In genomic region chr15:98795980-98796379, GRCh38 we compare ENCODE assay signal across 18 cellular contexts.
"Had no signal": no experiment of that assay in that cellular context is flagged by ENCODE, and none has a peak within 500 bp of the region (broad histone marks: within the 10 kb centered on the region; RNA-seq: fewer than 3 reads in every experiment).

No MANE protein-coding gene starts in this region.

- H3K9me3 ChIP-seq: ascending aorta, psoas muscle, right lobe of liver, tibial nerve had no signal

- H3K27me3 ChIP-seq: ascending aorta, right lobe of liver, tibial nerve had no signal

- H3K36me3 Mint-ChIP-seq: immature natural killer cell; stimulated activated effector memory CD8-positive, alpha-beta T cell treated with anti-CD3 and anti-CD28 coated beads, Interleukin-12 subunit alpha, Interleukin-12 subunit beta, amount 100 ng/mL, for 72 hours had no signal

- ATAC-seq: activated naive CD8-positive, alpha-beta T cell treated with anti-CD3 and anti-CD28 coated beads, Interleukin-2, amount 50 U/mL, for 24 hours; effector memory CD8-positive, alpha-beta T cell; esophagus mucosa; left cardiac atrium; naive thymus-derived CD4-positive, alpha-beta T cell; psoas muscle; stimulated activated effector memory CD8-positive, alpha-beta T cell treated with anti-CD3 and anti-CD28 coated beads, Interleukin-12 subunit alpha, Interleukin-12 subunit beta, amount 100 ng/mL, for 72 hours had no signal

- H3K9me3 Mint-ChIP-seq: activated B cell treated with CpG ODN at 0.5 μM for 24 hours; activated CD4-positive, alpha-beta T cell treated with anti-CD3 and anti-CD28 coated beads, Interleukin-2, amount 10 ng/mL, durations not matched to agents 24 days and 14 days; activated naive CD8-positive, alpha-beta T cell treated with anti-CD3 and anti-CD28 coated beads, Interleukin-2, amount 50 U/mL, for 24 hours; dendritic cell treated with granulocyte-macrophage colony-stimulating factor and Interleukin-4, amounts not matched to agents 40 ng/mL and 50 ng/mL, for 4 days; effector memory CD8-positive, alpha-beta T cell; immature natural killer cell; naive thymus-derived CD4-positive, alpha-beta T cell; stimulated activated effector memory CD8-positive, alpha-beta T cell treated with anti-CD3 and anti-CD28 coated beads, Interleukin-12 subunit alpha, Interleukin-12 subunit beta, amount 100 ng/mL, for 72 hours had no signal

- H3K36me3 ChIP-seq: ascending aorta, right lobe of liver, tibial nerve had no signal

- H3K27me3 Mint-ChIP-seq: activated CD4-positive, alpha-beta T cell treated with anti-CD3 and anti-CD28 coated beads, Interleukin-2, amount 10 ng/mL, durations not matched to agents 24 days and 14 days; activated naive CD8-positive, alpha-beta T cell treated with anti-CD3 and anti-CD28 coated beads, Interleukin-2, amount 50 U/mL, for 24 hours; dendritic cell treated with granulocyte-macrophage colony-stimulating factor and Interleukin-4, amounts not matched to agents 40 ng/mL and 50 ng/mL, for 4 days had no signal

- H3K27ac Mint-ChIP-seq: activated B cell treated with CpG ODN at 0.5 μM for 24 hours; activated CD4-positive, alpha-beta T cell treated with anti-CD3 and anti-CD28 coated beads, Interleukin-2, amount 10 ng/mL, durations not matched to agents 24 days and 14 days; activated naive CD8-positive, alpha-beta T cell treated with anti-CD3 and anti-CD28 coated beads, Interleukin-2, amount 50 U/mL, for 24 hours; dendritic cell treated with granulocyte-macrophage colony-stimulating factor and Interleukin-4, amounts not matched to agents 40 ng/mL and 50 ng/mL, for 4 days; effector memory CD8-positive, alpha-beta T cell; immature natural killer cell; stimulated activated effector memory CD8-positive, alpha-beta T cell treated with anti-CD3 and anti-CD28 coated beads, Interleukin-12 subunit alpha, Interleukin-12 subunit beta, amount 100 ng/mL, for 72 hours had no signal

- H3K4me3 ChIP-seq: ascending aorta, lung, psoas muscle, right lobe of liver, tibial nerve had no signal

- DNase-seq: activated B cell treated with CpG ODN at 0.5 μM for 24 hours; activated CD4-positive, alpha-beta T cell treated with anti-CD3 and anti-CD28 coated beads, Interleukin-2, amount 10 ng/mL, durations not matched to agents 24 days and 14 days; activated naive CD4-positive, alpha-beta T cell treated with Interleukin-2 at 50 U/mL for 16 hours; activated naive CD8-positive, alpha-beta T cell treated with anti-CD3 and anti-CD28 coated beads, Interleukin-2, amount 50 U/mL, for 24 hours; effector memory CD8-positive, alpha-beta T cell; immature natural killer cell; left cardiac atrium; naive thymus-derived CD4-positive, alpha-beta T cell; occipital lobe; psoas muscle; right lobe of liver; T-helper 1 cell had no signal

- H3K4me1 ChIP-seq: right lobe of liver had no signal

- H3K27ac ChIP-seq: ascending aorta, psoas muscle, right lobe of liver, tibial nerve had no signal

- H3K4me3 Mint-ChIP-seq: activated B cell treated with CpG ODN at 0.5 μM for 24 hours; activated CD4-positive, alpha-beta T cell treated with anti-CD3 and anti-CD28 coated beads, Interleukin-2, amount 10 ng/mL, durations not matched to agents 24 days and 14 days; activated naive CD8-positive, alpha-beta T cell treated with anti-CD3 and anti-CD28 coated beads, Interleukin-2, amount 50 U/mL, for 24 hours; dendritic cell treated with granulocyte-macrophage colony-stimulating factor and Interleukin-4, amounts not matched to agents 40 ng/mL and 50 ng/mL, for 4 days; effector memory CD8-positive, alpha-beta T cell; immature natural killer cell; stimulated activated effector memory CD8-positive, alpha-beta T cell treated with anti-CD3 and anti-CD28 coated beads, Interleukin-12 subunit alpha, Interleukin-12 subunit beta, amount 100 ng/mL, for 72 hours had no signal
